In genomic region chr5:87243161-87243877, GRCh38 we compare ENCODE assay signal across 12 cellular contexts. TPM values are rescaled to one million over a fixed set of nuclear protein-coding genes. Genes with fewer than 3 reads are reported as not detected.
DNase-seq lines count a peak whose midpoint lies in the region; ATAC-seq and TF ChIP-seq lines count a peak whose summit lies in the region.
"Had no signal": no experiment of that assay in that cellular context is flagged by ENCODE, and none has a peak within 500 bp of the region (broad histone marks: within the 10 kb centered on the region; RNA-seq: fewer than 3 reads in every experiment).

No MANE protein-coding gene starts in this region.

- no peak overlapping the region for H2AFZ ChIP-seq in mesenchymal stem cell (ENCODE audit: low read depth, low read length)
- H2AFZ ChIP-seq: parathyroid adenoma had no signal

- no peak overlapping the region for H2AK5ac ChIP-seq in mesenchymal stem cell (ENCODE audit: low read length, severe bottlenecking)

- H3K4me2 ChIP-seq in mesenchymal stem cell (ENCODE audit: low read length, poor library complexity, severe bottlenecking), result no peak overlapping the region

- H2BK120ac ChIP-seq in mesenchymal stem cell (ENCODE audit: low read depth, low read length), result no peak overlapping the region

- H3K9me3 ChIP-seq in mesenchymal stem cell (ENCODE audit: control insufficient read depth, low read length), result no peaks in the 10 kb centered on the region

- H3K27ac Mint-ChIP-seq in MCF 10A (ENCODE audit: low read depth, unreplicated experiment), result peak overlapping the region; percentile 73

- CTCF ChIA-PET in MCF 10A (lab: Yijun Ruan, JAX), result interaction anchor here (0.6 to 0.7 kb wide), 3 partner anchors 8 to 1061 kb away, joined by 3 read pairs; no protein-coding TSS in a partner anchor

- H3K4ac ChIP-seq in mesenchymal stem cell (ENCODE audit: low read depth in 1 of 2, low read length in 2 of 2), result no peak overlapping the region

- no peaks in the 10 kb centered on the region for H3K4me1 ChIP-seq in mesenchymal stem cell (ENCODE audit: control insufficient read depth, insufficient read depth, low read depth, low read length)
- H3K4me1 ChIP-seq: parathyroid adenoma had no signal

- intact Hi-C loops in MCF 10A (cut with micrococcal nuclease), result no loop called here

- no peak for TF ChIP-seq CTCF in MCF 10A (IDR thresholded peaks at IDR 0.05; ENCODE audit: unreplicated experiment)

- WGBS in mesenchymal stem cell, result 96% methylated on average over 3 of the region's 3 CpGs

- H3K79me1 ChIP-seq in mesenchymal stem cell (replicated peaks; ENCODE audit: low read length, poor library complexity, severe bottlenecking), result no peaks in the 10 kb centered on the region

- H3K9me3 Mint-ChIP-seq in MCF 10A (ENCODE audit: unreplicated experiment), result no peaks in the 10 kb centered on the region

- no peak overlapping the region for H3K4me3 ChIP-seq in mesenchymal stem cell (ENCODE audit: insufficient read depth in 1 of 2, low read depth in 1 of 2, low read length in 2 of 2)

- no TSS peak for BruUV-seq in MCF 10A (replicated peaks; lab: Mats Ljungman, UMichigan)

- peak overlapping the region in 1 of 2 experiments; percentile 16 for H3K18ac ChIP-seq in mesenchymal stem cell (ENCODE audit: low read depth in 1 of 2, low read length in 2 of 2)

- H3K36me3 Mint-ChIP-seq in MCF 10A (ENCODE audit: insufficient read depth, unreplicated experiment), result no peaks in the 10 kb centered on the region

- POLR2A ChIA-PET in MCF 10A (lab: Yijun Ruan, JAX), result interaction anchor here (1.5 kb wide), 1 partner anchor 25 kb away, joined by 7 read pairs; the partner anchor contains the start of gene RASA1

- no peak overlapping the region for H4K8ac ChIP-seq in mesenchymal stem cell (ENCODE audit: low read length)

- no peak overlapping the region for H3K23ac ChIP-seq in mesenchymal stem cell (ENCODE audit: low read length in 2 of 2)

- no peaks in the 10 kb centered on the region for H3K27me3 Mint-ChIP-seq in MCF 10A (ENCODE audit: insufficient read depth, unreplicated experiment)

- H4K91ac ChIP-seq in mesenchymal stem cell (ENCODE audit: low read length), result no peak overlapping the region

- no peak overlapping the region for H2BK12ac ChIP-seq in mesenchymal stem cell (ENCODE audit: low read length in 2 of 2)

- H3K4me1 Mint-ChIP-seq in MCF 10A (ENCODE audit: insufficient read depth, unreplicated experiment), result peaks cover 14% of the 10 kb centered on the region

- DNase-seq in AML-193 (lab: John Stamatoyannopoulos, UW) (peak; percentile 91 to 93), LHCN-M2 (ENCODE audit: low read depth) (peak; percentile 89), MCF 10A (ENCODE audit: unreplicated experiment) (peak; percentile 73), mesenchymal stem cell (peak; percentile 93), germinal center (ENCODE audit: low spot score) (no peak), cerebellum (ENCODE audit: low spot score) (no peak)
- DNase-seq: activated naive CD4-positive, alpha-beta T cell; DMS79 treated with DMSO at 0.1 percent for 48 hours; NCI-H2081 had no signal

- no peak overlapping the region for H3K14ac ChIP-seq in mesenchymal stem cell (ENCODE audit: low read length in 2 of 2)

- no peak overlapping the region for H2BK15ac ChIP-seq in mesenchymal stem cell (ENCODE audit: low read depth, poor library complexity, severe bottlenecking)

- no peak overlapping the region for H2BK5ac ChIP-seq in mesenchymal stem cell (ENCODE audit: low read depth, low read length, poor library complexity, severe bottlenecking)

- no peaks in the 10 kb centered on the region for H3K27me3 ChIP-seq in mesenchymal stem cell (ENCODE audit: control insufficient read depth in 1 of 2, insufficient read depth in 1 of 2, low read length in 2 of 2)

- H3K27ac ChIP-seq in mesenchymal stem cell (ENCODE audit: low read length, poor library complexity, severe bottlenecking), result no peak overlapping the region
- H3K27ac ChIP-seq: parathyroid adenoma had no signal

- H3K4me3 Mint-ChIP-seq in MCF 10A (ENCODE audit: unreplicated experiment), result no peak overlapping the region

- H3K9ac ChIP-seq in mesenchymal stem cell (ENCODE audit: low read length), result peak overlapping the region; percentile 88
- H3K9ac ChIP-seq: parathyroid adenoma had no signal

- ATAC-seq in GM21390 (IDR thresholded peaks at IDR 0.05; ENCODE audit: unreplicated experiment) (no peak), GM21576 (IDR thresholded peaks at IDR 0.05; ENCODE audit: unreplicated experiment) (no peak)

- no peaks in the 10 kb centered on the region for H3K36me3 ChIP-seq in mesenchymal stem cell (ENCODE audit: control insufficient read depth in 1 of 2, insufficient read depth in 2 of 2, low read depth in 1 of 2, low read length in 2 of 2)

RNA-seq across cellular contexts. Expression of gene RASA1, which starts 24.4 kb away (rescaled TPM):
- total RNA-seq in LHCN-M2 (2014; rRNA removed) (75.9 and 93.4 TPM in 2 replicates), MCF 10A (2022) (53.8 and 68.6 TPM in 2 replicates), cerebellum (46.8 TPM)
- polyA plus RNA-seq in LHCN-M2 (2012), result 34.4 TPM
- polyA plus RNA-seq in mesenchymal stem cell (2013, experiment 1 of 2), result 28.5 TPM
- polyA plus RNA-seq in mesenchymal stem cell (2013, experiment 2 of 2), result 30.0 TPM

Comparison
In these comparisons a context has a peak if more than half of its experiments do, and no peak if none do; other contexts are left out.
1. DNase-seq: peak in AML-193 (2 of 2), LHCN-M2 (single experiment), MCF 10A (single experiment) and mesenchymal stem cell (single experiment); none in germinal center (single experiment) and cerebellum (single experiment).